ENCODE assay signal across 8 cellular contexts in genomic region chr7:99504603-99505323, GRCh38. TPM values are rescaled to one million over a fixed set of nuclear protein-coding genes. Genes with fewer than 3 reads are reported as not detected.
DNase-seq lines count a peak whose midpoint lies in the region; ATAC-seq and TF ChIP-seq lines count a peak whose summit lies in the region.

Gene ZKSCAN5 (plus strand): TSS chr7:99504662. CDS start chr7:99506045, 1,383 bp downstream.

- peak in 1 of 2 donors; percentile 47 for TF ChIP-seq POLR2A in lower leg skin (IDR thresholded peaks at IDR 0.05)

- no peaks in the 10 kb centered on the region for H3K27me3 ChIP-seq in CD4-positive, CD25-positive, alpha-beta regulatory T cell (ENCODE audit: control insufficient read depth, insufficient read depth, low read length)
- H3K27me3 ChIP-seq in dorsolateral prefrontal cortex = no peaks in the 10 kb centered on the region

- H3K4me1 ChIP-seq in CD4-positive, CD25-positive, alpha-beta regulatory T cell (ENCODE audit: control insufficient read depth, insufficient read depth, low read length, poor library complexity, severe bottlenecking) = peaks cover 29% of the 10 kb centered on the region

- H3K36me3 Mint-ChIP-seq in CD4-positive, CD25-positive, alpha-beta regulatory T cell = peaks cover 4% of the 10 kb centered on the region

- peak within 1 kb of the TSS; percentile 94 to 99 (median 98) for H3K27ac Mint-ChIP-seq in CD4-positive, CD25-positive, alpha-beta regulatory T cell

- ATAC-seq in CD4-positive, CD25-positive, alpha-beta regulatory T cell (ENCODE audit: low read depth in 2 of 2) = peak; percentile 81 to 85
- ATAC-seq in GM19438 (IDR thresholded peaks at IDR 0.05; ENCODE audit: low read depth, unreplicated experiment) (peak; percentile 80), HG03575 (IDR thresholded peaks at IDR 0.05; ENCODE audit: extremely low read depth, insufficient number of reproducible peaks, low FRiP score, unreplicated experiment) (peak; percentile 38)

- H3K36me3 ChIP-seq in CD4-positive, CD25-positive, alpha-beta regulatory T cell (ENCODE audit: control insufficient read depth, insufficient read depth, low read length) = no peaks in the 10 kb centered on the region

- no peaks in the 10 kb centered on the region for H3K9me3 ChIP-seq in CD4-positive, CD25-positive, alpha-beta regulatory T cell (ENCODE audit: control insufficient read depth in 2 of 2, low read length in 2 of 2)

- H3K27ac ChIP-seq in CD4-positive, CD25-positive, alpha-beta regulatory T cell (ENCODE audit: insufficient read depth, low read length, poor library complexity, severe bottlenecking) = peak within 1 kb of the TSS; percentile 92
- peak within 1 kb of the TSS; percentile 78 to 99 (median 97) for H3K27ac ChIP-seq in dorsolateral prefrontal cortex

- intact Hi-C loops in dorsolateral prefrontal cortex (cut with DNase I) (loop anchor here (1.0 to 5.0 kb wide), 3 partner anchors 32 to 46 kb away; partner anchors contain the start of genes ATP5MF (in 1 of the 2) and ZNF789 (in 1 of the 2)), lower leg skin (cut with DNase I; ENCODE audit: low total_unique reads) (no loop called here)

- peaks cover 13 to 58% (median 30%) of the 10 kb centered on the region in 4 donors for H3K4me1 Mint-ChIP-seq in CD4-positive, CD25-positive, alpha-beta regulatory T cell

- peak in 47 of 56 donors; percentile 7 to 64 (median 37) for TF ChIP-seq CTCF in dorsolateral prefrontal cortex (IDR thresholded peaks at IDR 0.05 in 54 of 56, conservative IDR thresholded peaks at IDR 0.05 in 2 of 56; ENCODE audit: low read depth in 1 of 56, partially characterized antibody in 56 of 56)
- TF ChIP-seq CTCF in lower leg skin (IDR thresholded peaks at IDR 0.05) = no peak

- peak within 1 kb of the TSS; percentile 91 for H3K4me3 ChIP-seq in CD4-positive, CD25-positive, alpha-beta regulatory T cell (ENCODE audit: low read depth, low read length)
- H3K4me3 ChIP-seq in dorsolateral prefrontal cortex (peak within 1 kb of the TSS; percentile 60 to 99 (median 85)), lower leg skin (ENCODE audit: low read depth, poor library complexity, severe bottlenecking) (peak within 1 kb of the TSS; percentile 64)

- H3K27me3 Mint-ChIP-seq in CD4-positive, CD25-positive, alpha-beta regulatory T cell = no peaks in the 10 kb centered on the region

- H3K4me3 Mint-ChIP-seq in CD4-positive, CD25-positive, alpha-beta regulatory T cell = peak within 1 kb of the TSS; percentile 95 to 99 (median 97)

- peaks cover 0 to 2% (median 0%) of the 10 kb centered on the region in 7 donors for H3K9me3 Mint-ChIP-seq in CD4-positive, CD25-positive, alpha-beta regulatory T cell

- WGBS in lower leg skin, 2 donors = 0 to 1% methylated on average over 41 to 42 of the region's 53 CpGs

- DNase-seq in CD4-positive, CD25-positive, alpha-beta regulatory T cell = peak; percentile 95 to 98 (median 97)
- peak; percentile 96 for DNase-seq in NCI-H82 (lab: John Stamatoyannopoulos, UW)
- peak; percentile 98 for DNase-seq in activated CD4-positive, alpha-beta T cell treated with anti-CD3 and anti-CD28 coated beads, Interleukin-2, amount 50 U/mL, for 48 hours
- peak; percentile 95 to 99 (median 97) for DNase-seq in dorsolateral prefrontal cortex
- peak; percentile 97 to 100 for DNase-seq in lower leg skin (ENCODE audit: low spot score in 2 of 2)
- DNase-seq in stimulated activated CD4-positive, alpha-beta T cell treated with anti-CD3 and anti-CD28 coated beads, Interleukin-4, amount 100 ng/mL, for 4 hours = peak; percentile 95 to 97

RNA-seq across cellular contexts. Expression of gene ZKSCAN5, which starts in this region (rescaled TPM):
- total RNA-seq in CD4-positive, CD25-positive, alpha-beta regulatory T cell = 5.8 TPM
- 1 to 10 TPM; 2.8 to 5.0 (median 4.2) TPM for polyA plus RNA-seq in CD4-positive, CD25-positive, alpha-beta regulatory T cell
- 10 to 100 TPM; 10.7 to 19.7 (median 14.4) TPM for total RNA-seq in dorsolateral prefrontal cortex
- total RNA-seq in lower leg skin = 1 to 10 TPM; 3.9 to 6.7 (median 5.7) TPM

Comparison
In these comparisons a context has a peak if more than half of its experiments do, and no peak if none do; other contexts are left out.
1. Peak in every context shown above with its lines: DNase-seq, ATAC-seq, H3K4me3 ChIP-seq and H3K27ac ChIP-seq.
2. CTCF ChIP-seq: peak in dorsolateral prefrontal cortex (47 of 56); none in lower leg skin (0 of 3).